Comparison of ENCODE assay signal across 13 cellular contexts in genomic region chr4:185318679-185319078, GRCh38.
A peak's percentile ranks its signal among the peaks of the same experiment; 100 is the strongest.
DNase-seq lines count a peak whose midpoint lies in the region; ATAC-seq, FAIRE-seq and TF ChIP-seq lines count a peak whose summit lies in the region.
"Had no signal": no experiment of that assay in that cellular context is flagged by ENCODE, and none has a peak within 500 bp of the region (broad histone marks: within the 10 kb centered on the region; RNA-seq: fewer than 3 reads in every experiment).

No MANE protein-coding gene starts in this region.

- TF ChIP-seq CTCF in epithelial cell of esophagus (IDR thresholded peaks at IDR 0.05; ENCODE audit: insufficient read depth, low read depth, low read length, missing control alignments): no peak

- no peak overlapping the region for H3K4me3 ChIP-seq in epithelial cell of esophagus (ENCODE audit: low read length)
- H3K4me3 ChIP-seq: BLaER1 treated with 17β-estradiol and CSF1 and Interleukin-3, amounts not matched to agents 10 nM and 100 nM had no signal

- no peak for TF ChIP-seq POLR2A in H54 (IDR thresholded peaks at IDR 0.05; ENCODE audit: low read depth, low read length)

- ATAC-seq in HG03097 (IDR thresholded peaks at IDR 0.05; ENCODE audit: low FRiP score, unreplicated experiment): no peak
- ATAC-seq: naive thymus-derived CD4-positive, alpha-beta T cell had no signal

- peak; percentile 48 for FAIRE-seq in H54 (lab: Jason Lieb, UNC)
- FAIRE-seq: HTR-8/SVneo had no signal

- DNase-seq in A172 (ENCODE audit: low spot score): peak; percentile 47
- no peak for DNase-seq in H54 (ENCODE audit: insufficient read length, low spot score)
- DNase-seq in OCI-M1 (lab: John Stamatoyannopoulos, UW): peak; percentile 83
- DNase-seq in epithelial cell of esophagus (ENCODE audit: low read depth): peak; percentile 51
- no peak for DNase-seq in COLO668 (lab: John Stamatoyannopoulos, UW; ENCODE audit: unreplicated experiment)
- no peak for DNase-seq in stimulated activated CD4-positive, alpha-beta T cell treated with anti-CD3 and anti-CD28 coated beads, Interleukin-2, amount 100 ng/mL, for 48 hours
- DNase-seq in SIG-M5 (lab: John Stamatoyannopoulos, UW): no peak
- DNase-seq: activated CD4-positive, alpha-beta T cell treated with anti-CD3 and anti-CD28 coated beads, Interleukin-2, amount 50 U/mL, for 1 hour; naive thymus-derived CD4-positive, alpha-beta T cell; stimulated activated CD4-positive, alpha-beta T cell treated with anti-CD3 and anti-CD28 coated beads, Interleukin-15, amount 100 ng/mL, for 24 hours had no signal

Comparison
In these comparisons a context has a peak if more than half of its experiments do, and no peak if none do; other contexts are left out.
1. DNase-seq: peak in A172 (single experiment), OCI-M1 (single experiment) and epithelial cell of esophagus (single experiment); none in H54 (single experiment), COLO668 (single experiment), stimulated activated CD4-positive, alpha-beta T cell treated with anti-CD3 and anti-CD28 coated beads, Interleukin-2, amount 100 ng/mL, for 48 hours (0 of 2) and SIG-M5 (single experiment).